Comparison of ENCODE assay signal across 21 cellular contexts in the genomic region with DNA sequence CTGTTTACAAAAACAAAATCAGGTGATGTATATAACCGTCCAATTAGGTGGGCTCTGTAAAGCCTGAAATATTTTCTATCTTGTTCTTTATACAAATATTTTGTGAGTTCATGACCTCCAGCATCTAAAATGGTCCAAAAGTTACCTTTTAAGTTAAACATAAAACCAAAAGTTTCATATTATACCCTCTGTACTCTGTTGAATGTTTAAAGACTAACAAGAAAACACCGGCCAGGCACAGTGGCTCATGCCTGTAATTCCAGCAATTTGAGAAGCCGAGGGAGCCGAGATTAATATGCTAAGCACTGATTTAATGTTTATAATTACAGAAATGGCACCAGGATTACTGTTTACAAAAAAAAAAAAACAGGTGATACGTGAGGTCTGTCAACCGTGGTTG.
A peak's percentile ranks its signal among the peaks of the same experiment; 100 is the strongest.
DNase-seq lines count a peak whose midpoint lies in the region; ATAC-seq, FAIRE-seq and TF ChIP-seq lines count a peak whose summit lies in the region.
"Had no signal": no experiment of that assay in that cellular context is flagged by ENCODE, and none has a peak within 500 bp of the region (broad histone marks: within the 10 kb centered on the region; RNA-seq: fewer than 3 reads in every experiment).

No MANE protein-coding gene starts in this region.

- POLR2A ChIA-PET in HepG2 (lab: Yijun Ruan, JAX): no interaction called here

- H3K4me2 ChIP-seq in HepG2 (ENCODE audit: low read depth, low read length): no peak overlapping the region
- H3K4me2 ChIP-seq in osteoblast (ENCODE audit: insufficient read depth, low read length): no peak overlapping the region
- H3K4me2 ChIP-seq: A549; BLaER1 treated with 17β-estradiol and CSF1 and Interleukin-3, amounts not matched to agents 10 nM and 100 nM had no signal

- no peak for TF ChIP-seq RAD21 in HepG2 (CRISPR knock-in tag; IDR thresholded peaks at IDR 0.05)

- no peak for TF ChIP-seq CTCF in right lobe of liver (IDR thresholded peaks at IDR 0.05)
- no peak for TF ChIP-seq CTCF in HepG2 (CRISPR knock-in tag; IDR thresholded peaks at IDR 0.05)
- TF ChIP-seq CTCF in kidney (IDR thresholded peaks at IDR 0.05; ENCODE audit: borderline replicate concordance, extremely low read depth, insufficient read depth): no peak
- TF ChIP-seq CTCF in osteoblast (IDR thresholded peaks at IDR 0.05; ENCODE audit: extremely low read depth, low read depth, low read length): no peak

- no peaks in the 10 kb centered on the region for H3K27me3 ChIP-seq in right lobe of liver
- H3K27me3 ChIP-seq in HepG2 (ENCODE audit: control insufficient read depth in 1 of 2, insufficient read depth in 2 of 2, low read length in 2 of 2): no peaks in the 10 kb centered on the region
- H3K27me3 ChIP-seq in osteoblast (ENCODE audit: insufficient read depth, low read length): no peaks in the 10 kb centered on the region
- H3K27me3 ChIP-seq: BLaER1 treated with 17β-estradiol and CSF1 and Interleukin-3, amounts not matched to agents 10 nM and 100 nM had no signal

- H2AFZ ChIP-seq in HepG2 (ENCODE audit: low read length) (no peak overlapping the region), osteoblast (ENCODE audit: low read length) (no peak overlapping the region)

- no peak for TF ChIP-seq EP300 in HepG2 (IDR thresholded peaks at IDR 0.05; ENCODE audit: low read depth in 2 of 2, low read length in 2 of 2)
- TF ChIP-seq EP300 in HepG2 (CRISPR knock-in tag; IDR thresholded peaks at IDR 0.05; ENCODE audit: borderline replicate concordance): no peak

- H3K79me2 ChIP-seq in HepG2 (ENCODE audit: insufficient read depth, low read length) (no peaks in the 10 kb centered on the region), osteoblast (ENCODE audit: insufficient read depth, low read length) (no peaks in the 10 kb centered on the region)

- TF ChIP-seq POLR2A in right lobe of liver (IDR thresholded peaks at IDR 0.05) (no peak), HepG2 (IDR thresholded peaks at IDR 0.05; ENCODE audit: insufficient read depth in 1 of 2, low read depth in 2 of 2, low read length in 2 of 2) (no peak)

- H3K9ac ChIP-seq in HepG2 (ENCODE audit: insufficient read depth, low read depth, low read length): no peak overlapping the region
- H3K9ac ChIP-seq in kidney (ENCODE audit: low read length in 2 of 2): no peak overlapping the region
- H3K9ac ChIP-seq: BLaER1 treated with 17β-estradiol and CSF1 and Interleukin-3, amounts not matched to agents 10 nM and 100 nM had no signal

- intact Hi-C loops in right lobe of liver (cut with DNase I): no loop called here
- intact Hi-C loops in HepG2 (cut with micrococcal nuclease; ENCODE audit: unreplicated experiment): no loop called here
- intact Hi-C loops in kidney (cut with DNase I): no loop called here

- H3K4me3 ChIP-seq in right lobe of liver (no peak overlapping the region), HepG2 (replicated peaks in 1 of 3; ENCODE audit: insufficient read depth in 1 of 3, low read depth in 2 of 3, low read length in 3 of 3) (no peak overlapping the region), kidney (ENCODE audit: low read length in 2 of 2) (no peak overlapping the region), osteoblast (ENCODE audit: insufficient read depth, low read length) (no peak overlapping the region)
- H3K4me3 ChIP-seq: A549; BLaER1 treated with 17β-estradiol and CSF1 and Interleukin-3, amounts not matched to agents 10 nM and 100 nM had no signal

- DNase-seq in right lobe of liver (no peak), HepG2 (ENCODE audit: low spot score) (no peak), kidney (no peak), osteoblast (ENCODE audit: insufficient read length, low spot score, missing footprints) (peak; percentile 60), NOMO-1 (lab: John Stamatoyannopoulos, UW; ENCODE audit: unreplicated experiment in 2 of 2) (no peak)
- no peak for DNase-seq in activated T-cell treated with anti-CD3 and anti-CD28 coated beads, Interleukin-2, amount 50 U/mL, for 1 hour
- DNase-seq: AML-193; Caco-2; Calu3; CD4-positive, alpha-beta T cell; CD8-positive, alpha-beta T cell; DMS79 treated with DMSO at 0.1 percent for 48 hours; GF-D8 had no signal

- ATAC-seq in right lobe of liver: peak; percentile 46 to 72 (median 62)
- ATAC-seq in HepG2: no peak
- ATAC-seq: A549; CD8-positive, alpha-beta T cell had no signal

- H3K27ac ChIP-seq in right lobe of liver: peak overlapping the region in 1 of 3 donors; percentile 26
- H3K27ac ChIP-seq in HepG2 (ENCODE audit: extremely low read length, insufficient read depth, low read length): no peak overlapping the region
- H3K27ac ChIP-seq in kidney (ENCODE audit: low read depth in 2 of 2, low read length in 2 of 2): peak overlapping the region; percentile 7 to 38
- H3K27ac ChIP-seq in osteoblast (ENCODE audit: low read depth, low read length): no peak overlapping the region
- H3K27ac ChIP-seq: 22Rv1; BLaER1 treated with 17β-estradiol and CSF1 and Interleukin-3, amounts not matched to agents 10 nM and 100 nM; C4-2B had no signal

- FAIRE-seq in HepG2 (lab: Jason Lieb, UNC) (no peak), kidney (lab: Jason Lieb, UNC) (no peak)
- FAIRE-seq: A549, D721Med, G401.6, GM12891, GM19239 had no signal

- in situ Hi-C loops in HepG2 (cut with HindIII; ENCODE audit: extremely low pct_ligation_motif_present, low pct_unique_long_range_greater_than_20kb): no loop called here

- 28% methylated on average over 6 of the region's 6 CpGs for WGBS in right lobe of liver (ENCODE audit: insufficient coverage, low coverage, low lambda C conversion rate, missing lambda C conversion rate)
- WGBS in HepG2 (ENCODE audit: low lambda C conversion rate): 1% methylated on average over 6 of the region's 6 CpGs

- H4K20me1 ChIP-seq in HepG2 (ENCODE audit: insufficient read depth, low read length) (peaks cover 3% of the 10 kb centered on the region; the same call in 1 of the 2 replicates), osteoblast (ENCODE audit: insufficient read depth, low read length) (no peaks in the 10 kb centered on the region)

- CTCF ChIA-PET in HepG2 (lab: Yijun Ruan, JAX; ENCODE audit: low intra/inter-chr PET ratio, low total read pairs): no interaction called here

- H3K9me3 ChIP-seq in right lobe of liver: no peaks in the 10 kb centered on the region
- H3K9me3 ChIP-seq in HepG2 (ENCODE audit: low read length): no peaks in the 10 kb centered on the region
- peaks cover 0 to 3% of the 10 kb centered on the region in 2 donors for H3K9me3 ChIP-seq in kidney (ENCODE audit: control insufficient read depth in 1 of 2, low read length in 2 of 2)
- H3K9me3 ChIP-seq in osteoblast (ENCODE audit: low read depth, low read length): no peaks in the 10 kb centered on the region
- H3K9me3 ChIP-seq: A549, Caco-2 had no signal

- no TSS peak for BruUV-seq in HepG2 (replicated peaks; lab: Mats Ljungman, UMichigan)

- no peaks in the 10 kb centered on the region for H3K36me3 ChIP-seq in right lobe of liver
- no peaks in the 10 kb centered on the region for H3K36me3 ChIP-seq in HepG2 (replicated peaks in 1 of 2; ENCODE audit: control insufficient read depth in 1 of 2, insufficient read depth in 2 of 2, low read length in 2 of 2)
- H3K36me3 ChIP-seq in kidney (ENCODE audit: control insufficient read depth in 1 of 2, insufficient read depth in 2 of 2, low read length in 2 of 2): no peaks in the 10 kb centered on the region
- no peaks in the 10 kb centered on the region for H3K36me3 ChIP-seq in osteoblast (ENCODE audit: insufficient read depth, low read length)
- H3K36me3 ChIP-seq: BLaER1 treated with 17β-estradiol and CSF1 and Interleukin-3, amounts not matched to agents 10 nM and 100 nM had no signal

- H3K4me1 ChIP-seq in right lobe of liver (peaks cover 0 to 23% (median 0%) of the 10 kb centered on the region in 4 donors), HepG2 (ENCODE audit: insufficient read depth, low read length) (peaks cover 61% of the 10 kb centered on the region), kidney (ENCODE audit: control insufficient read depth in 1 of 2, insufficient read depth in 1 of 2, low read depth in 1 of 2, low read length in 2 of 2) (peaks cover 4 to 6% of the 10 kb centered on the region in 2 donors), osteoblast (ENCODE audit: insufficient read depth, low read length) (no peaks in the 10 kb centered on the region)
- H3K4me1 ChIP-seq: Caco-2 had no signal

TF ChIP-seq in HepG2, 621 proteins besides CTCF, POLR2A, EP300 and RAD21 (continues in another document):
- TF ChIP-seq, protein P1, sequence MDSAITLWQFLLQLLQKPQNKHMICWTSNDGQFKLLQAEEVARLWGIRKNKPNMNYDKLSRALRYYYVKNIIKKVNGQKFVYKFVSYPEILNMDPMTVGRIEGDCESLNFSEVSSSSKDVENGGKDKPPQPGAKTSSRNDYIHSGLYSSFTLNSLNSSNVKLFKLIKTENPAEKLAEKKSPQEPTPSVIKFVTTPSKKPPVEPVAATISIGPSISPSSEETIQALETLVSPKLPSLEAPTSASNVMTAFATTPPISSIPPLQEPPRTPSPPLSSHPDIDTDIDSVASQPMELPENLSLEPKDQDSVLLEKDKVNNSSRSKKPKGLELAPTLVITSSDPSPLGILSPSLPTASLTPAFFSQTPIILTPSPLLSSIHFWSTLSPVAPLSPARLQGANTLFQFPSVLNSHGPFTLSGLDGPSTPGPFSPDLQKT (CRISPR knock-in tag; IDR thresholded peaks at IDR 0.05; ENCODE audit: borderline replicate concordance): no peak
- no peak for TF ChIP-seq STAT5B (CRISPR knock-in tag; IDR thresholded peaks at IDR 0.05)
- TF ChIP-seq POLR2G (IDR thresholded peaks at IDR 0.05; ENCODE audit: low read depth, low read length): no peak
- no peak for TF ChIP-seq ZNF230 (CRISPR knock-in tag; IDR thresholded peaks at IDR 0.05)
- no peak for TF ChIP-seq SIX4 (CRISPR knock-in tag; IDR thresholded peaks at IDR 0.05)

Comparison
In these comparisons a context has a peak if more than half of its experiments do, and no peak if none do; other contexts are left out.
1. H3K27ac ChIP-seq: peak in kidney (2 of 2); none in HepG2 (single experiment) and osteoblast (single experiment).